8 cellular contexts compared by ENCODE assay signal in genomic region chr11:11856638-11857037, GRCh38. TPM values are rescaled to one million over a fixed set of nuclear protein-coding genes. Genes with fewer than 3 reads are reported as not detected.
DNase-seq lines count a peak whose midpoint lies in the region; ATAC-seq and TF ChIP-seq lines count a peak whose summit lies in the region.
"Had no signal": no experiment of that assay in that cellular context is flagged by ENCODE, and none has a peak within 500 bp of the region (broad histone marks: within the 10 kb centered on the region; RNA-seq: fewer than 3 reads in every experiment).

No MANE protein-coding gene starts in this region.

- peak overlapping the region; percentile 24 for H3K27ac ChIP-seq in neutrophil

- H3K9me3 ChIP-seq in neutrophil, result no peaks in the 10 kb centered on the region

- H3K27me3 ChIP-seq in neutrophil, result no peaks in the 10 kb centered on the region

- peak; percentile 57 for DNase-seq in GM12865 (ENCODE audit: low read depth)
- no peak for DNase-seq in NCI-H2196 treated with DMSO at 0.1 percent for 48 hours (lab: John Stamatoyannopoulos, UW; ENCODE audit: unreplicated experiment)
- no peak for DNase-seq in Ammon's horn (ENCODE audit: low spot score)
- DNase-seq: activated CD4-positive, alpha-beta T cell treated with anti-CD3 and anti-CD28 coated beads, Interleukin-2, amount 50 U/mL, for 48 hours had no signal

- H3K27ac Mint-ChIP-seq in activated T-helper 17 cell treated with anti-CD3 and anti-CD28 coated beads, Interleukin-2, amount 50 U/mL, for 72 hours, result no peak overlapping the region

- no peaks in the 10 kb centered on the region for H3K36me3 Mint-ChIP-seq in activated T-helper 17 cell treated with anti-CD3 and anti-CD28 coated beads, Interleukin-2, amount 50 U/mL, for 72 hours (ENCODE audit: low read depth)

- H3K4me3 Mint-ChIP-seq in activated T-helper 17 cell treated with anti-CD3 and anti-CD28 coated beads, Interleukin-2, amount 50 U/mL, for 72 hours, result peak overlapping the region; percentile 26

- peaks cover 38% of the 10 kb centered on the region for H3K4me1 Mint-ChIP-seq in activated T-helper 17 cell treated with anti-CD3 and anti-CD28 coated beads, Interleukin-2, amount 50 U/mL, for 72 hours

- ATAC-seq in HG02678 (IDR thresholded peaks at IDR 0.05; ENCODE audit: unreplicated experiment) (peak; percentile 49), HG02884 (IDR thresholded peaks at IDR 0.05; ENCODE audit: unreplicated experiment) (no peak)
- peak; percentile 92 for ATAC-seq in activated T-helper 17 cell treated with anti-CD3 and anti-CD28 coated beads, Interleukin-2, amount 50 U/mL, for 72 hours (replicated peaks)

- H3K9me3 Mint-ChIP-seq in activated T-helper 17 cell treated with anti-CD3 and anti-CD28 coated beads, Interleukin-2, amount 50 U/mL, for 72 hours, result no peaks in the 10 kb centered on the region

- H3K27me3 Mint-ChIP-seq in activated T-helper 17 cell treated with anti-CD3 and anti-CD28 coated beads, Interleukin-2, amount 50 U/mL, for 72 hours, result no peaks in the 10 kb centered on the region

- TF ChIP-seq CTCF in GM12865 (IDR thresholded peaks at IDR 0.05; ENCODE audit: insufficient read depth, low read depth, low read length, missing control alignments) (no peak), neutrophil (IDR thresholded peaks at IDR 0.05) (no peak)

- no peaks in the 10 kb centered on the region for H3K36me3 ChIP-seq in neutrophil

- H3K4me3 ChIP-seq in GM12865 (ENCODE audit: low read depth, low read length), result no peak overlapping the region
- no peak overlapping the region for H3K4me3 ChIP-seq in neutrophil (ENCODE audit: low read depth in 1 of 2, low read length in 1 of 2)

- no peaks in the 10 kb centered on the region for H3K4me1 ChIP-seq in neutrophil (ENCODE audit: control insufficient read depth in 1 of 2, insufficient read depth in 1 of 2, low read depth in 1 of 2, low read length in 1 of 2)

RNA-seq across cellular contexts. Expression of gene USP47, which starts 14.9 kb away (rescaled TPM):
- 10 to 100 TPM; 37.1 to 58.2 TPM for total RNA-seq in activated T-helper 17 cell treated with anti-CD3 and anti-CD28 coated beads, Interleukin-2, amount 50 U/mL, for 72 hours
